11 cellular contexts compared by ENCODE assay signal in genomic region chr7:25860206-25860881, GRCh38.
DNase-seq lines count a peak whose midpoint lies in the region; ATAC-seq and TF ChIP-seq lines count a peak whose summit lies in the region.
"Had no signal": no experiment of that assay in that cellular context is flagged by ENCODE, and none has a peak within 500 bp of the region (broad histone marks: within the 10 kb centered on the region; RNA-seq: fewer than 3 reads in every experiment).

No MANE protein-coding gene starts in this region.

- H3K36me3 Mint-ChIP-seq in CD4-positive, alpha-beta memory T cell, result peaks cover 4 to 7% of the 10 kb centered on the region in 2 donors
- no peaks in the 10 kb centered on the region for H3K36me3 Mint-ChIP-seq in glutamatergic neuron (ENCODE audit: unreplicated experiment)

- peaks cover 2 to 32% (median 14%) of the 10 kb centered on the region in 4 donors for H3K4me1 Mint-ChIP-seq in CD4-positive, alpha-beta memory T cell
- peaks cover 50% of the 10 kb centered on the region for H3K4me1 Mint-ChIP-seq in glutamatergic neuron (ENCODE audit: low read depth, unreplicated experiment)

- intact Hi-C loops in CD4-positive, alpha-beta memory T cell (cut with micrococcal nuclease), result loop anchor here (5.0 kb wide), 1 partner anchor 1307 kb away; the partner anchor contains the start of gene HOXA9
- intact Hi-C loops in left ventricle myocardium inferior (cut with micrococcal nuclease), result no loop called here

- H3K27ac Mint-ChIP-seq in CD4-positive, alpha-beta memory T cell, result peak overlapping the region in 4 of 7 donors; percentile 84 to 93 (median 90)
- H3K27ac Mint-ChIP-seq in glutamatergic neuron (ENCODE audit: unreplicated experiment), result peak overlapping the region; percentile 14

- peaks cover 96% of the 10 kb centered on the region for H3K27me3 ChIP-seq in CD4-positive, alpha-beta memory T cell (ENCODE audit: insufficient read depth, low read length)
- H3K27me3 ChIP-seq in left ventricle myocardium inferior (ENCODE audit: low read depth), result peaks cover 100% of the 10 kb centered on the region

- H3K4me3 Mint-ChIP-seq in CD4-positive, alpha-beta memory T cell, result peak overlapping the region in 6 of 8 donors; percentile 12 to 69 (median 39)
- peak overlapping the region; percentile 83 for H3K4me3 Mint-ChIP-seq in glutamatergic neuron (ENCODE audit: unreplicated experiment)

- CTCF ChIA-PET in CD4-positive, alpha-beta memory T cell (lab: Charles Lee; ENCODE audit: partially characterized antibody), result no interaction called here

- TF ChIP-seq CTCF in glutamatergic neuron (IDR thresholded peaks at IDR 0.05; ENCODE audit: partially characterized antibody, unreplicated experiment), result no peak
- TF ChIP-seq CTCF in left ventricle myocardium inferior (IDR thresholded peaks at IDR 0.05; ENCODE audit: borderline replicate concordance), result no peak

- H3K36me3 ChIP-seq in CD4-positive, alpha-beta memory T cell (ENCODE audit: insufficient read depth, low read length), result no peaks in the 10 kb centered on the region
- no peaks in the 10 kb centered on the region for H3K36me3 ChIP-seq in left ventricle myocardium inferior
- H3K36me3 ChIP-seq: heart right ventricle, suprapubic skin had no signal

- peaks cover 45 to 49% of the 10 kb centered on the region in 2 donors for H3K27me3 Mint-ChIP-seq in CD4-positive, alpha-beta memory T cell
- H3K27me3 Mint-ChIP-seq in glutamatergic neuron (ENCODE audit: unreplicated experiment), result peaks cover 10% of the 10 kb centered on the region

- POLR2A ChIA-PET in CD4-positive, alpha-beta memory T cell (lab: Charles Lee; ENCODE audit: partially characterized antibody), result no interaction called here

- H3K9me3 ChIP-seq in CD4-positive, alpha-beta memory T cell (ENCODE audit: control insufficient read depth in 1 of 2, low read length in 2 of 2), result peaks cover 0 to 4% of the 10 kb centered on the region in 2 donors
- no peaks in the 10 kb centered on the region for H3K9me3 ChIP-seq in left ventricle myocardium inferior (replicated peaks)
- H3K9me3 ChIP-seq: heart right ventricle, suprapubic skin had no signal

- H3K4me3 ChIP-seq in CD4-positive, alpha-beta memory T cell (ENCODE audit: low read length in 2 of 2), result no peak overlapping the region
- H3K4me3 ChIP-seq in left ventricle myocardium inferior, result no peak overlapping the region
- H3K4me3 ChIP-seq: heart right ventricle, suprapubic skin had no signal

- peak in 2 of 5 donors; percentile 24 to 29 for DNase-seq in CD4-positive, alpha-beta memory T cell
- DNase-seq in ELF-1 (ENCODE audit: low read depth, low spot score) (peak; percentile 74), SK-N-DZ (ENCODE audit: low spot score) (peak; percentile 42), glutamatergic neuron (peak; percentile 45), caudate nucleus (lab: John Stamatoyannopoulos, UW) (no peak), HCEC 1CT (no peak), left ventricle myocardium inferior (no peak)
- DNase-seq: heart right ventricle had no signal

- H3K27ac ChIP-seq in CD4-positive, alpha-beta memory T cell (ENCODE audit: low read depth, low read length), result no peak overlapping the region
- H3K27ac ChIP-seq in caudate nucleus (ENCODE audit: low read depth, low read length) (no peak overlapping the region), left ventricle myocardium inferior (replicated peaks) (no peak overlapping the region)
- H3K27ac ChIP-seq: heart right ventricle, suprapubic skin had no signal

- peaks cover 2 to 49% (median 34%) of the 10 kb centered on the region in 8 donors for H3K9me3 Mint-ChIP-seq in CD4-positive, alpha-beta memory T cell
- H3K9me3 Mint-ChIP-seq in glutamatergic neuron (ENCODE audit: unreplicated experiment), result peaks cover 13% of the 10 kb centered on the region

- H3K4me1 ChIP-seq in CD4-positive, alpha-beta memory T cell (ENCODE audit: insufficient read depth, low read length), result peaks cover 33% of the 10 kb centered on the region
- peaks cover 26% of the 10 kb centered on the region for H3K4me1 ChIP-seq in left ventricle myocardium inferior

- no peak for ATAC-seq in HG03565 (IDR thresholded peaks at IDR 0.05; ENCODE audit: unreplicated experiment)
- ATAC-seq: heart right ventricle; naive thymus-derived CD8-positive, alpha-beta T cell had no signal

Comparison
In these comparisons a context has a peak if more than half of its experiments do, and no peak if none do; other contexts are left out.
1. DNase-seq: peak in ELF-1 (single experiment), SK-N-DZ (single experiment) and glutamatergic neuron (single experiment); none in caudate nucleus (0 of 61), HCEC 1CT (single experiment) and left ventricle myocardium inferior (single experiment).